9 cellular contexts compared by ENCODE assay signal in the genomic region with DNA sequence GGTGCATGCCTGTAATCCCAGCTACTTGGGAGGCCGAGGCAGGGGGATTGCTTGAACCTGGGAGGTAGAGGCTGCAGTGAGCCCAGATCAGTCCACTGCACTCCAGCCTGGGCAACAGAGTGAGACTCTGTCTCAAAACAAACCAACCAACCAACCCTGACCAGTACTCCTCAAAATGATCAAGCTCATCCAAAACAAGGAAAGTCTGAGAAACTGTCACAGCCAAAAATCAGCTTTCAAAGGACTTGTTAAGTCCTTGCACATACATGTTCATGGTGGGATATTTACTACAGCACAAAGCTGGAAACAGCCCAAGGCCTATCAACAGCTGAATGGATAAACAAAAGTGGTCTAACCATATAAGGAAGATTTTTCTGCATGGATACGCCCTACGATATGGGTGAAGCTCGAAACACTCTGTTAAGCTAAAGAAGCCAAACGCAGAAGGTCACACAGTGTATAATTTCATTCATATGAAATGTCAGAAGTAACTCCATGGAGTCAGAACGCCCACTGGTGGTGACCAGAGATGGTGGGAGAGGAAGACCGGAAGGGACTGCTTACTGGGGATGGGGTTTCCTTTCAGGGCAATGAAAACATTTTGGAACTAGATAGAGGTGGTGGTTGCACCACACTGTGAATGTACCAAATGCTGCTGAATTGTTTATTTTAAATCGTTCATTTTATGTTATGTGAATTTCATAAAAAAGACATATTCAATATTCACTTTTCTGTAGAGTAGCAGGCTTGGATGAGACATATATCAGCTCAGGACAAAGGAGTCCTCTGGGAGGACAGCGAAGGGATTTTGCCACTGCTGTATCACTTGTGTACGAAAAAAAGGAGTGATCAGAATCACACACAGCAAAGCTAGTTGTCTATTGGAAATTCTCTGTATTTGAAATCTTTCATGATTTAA. TPM values are rescaled to one million over a fixed set of nuclear protein-coding genes. Genes with fewer than 3 reads are reported as not detected.
DNase-seq lines count a peak whose midpoint lies in the region; ATAC-seq and TF ChIP-seq lines count a peak whose summit lies in the region.
"Had no signal": no experiment of that assay in that cellular context is flagged by ENCODE, and none has a peak within 500 bp of the region (broad histone marks: within the 10 kb centered on the region; RNA-seq: fewer than 3 reads in every experiment).

No MANE protein-coding gene starts in this region.

- H3K79me2 ChIP-seq in SK-N-SH (ENCODE audit: insufficient read depth) = no peaks in the 10 kb centered on the region

- 0 out of 2 replicates have a peak overlapping the region, but pooled peaks have one; percentile 57 for H2AFZ ChIP-seq in SK-N-SH (ENCODE audit: low read depth)

- TF ChIP-seq EP300 in Ishikawa (IDR thresholded peaks at IDR 0.05; ENCODE audit: borderline replicate concordance) (no peak), SK-N-SH (IDR thresholded peaks at IDR 0.05; ENCODE audit: borderline replicate concordance in 1 of 2, low read depth in 1 of 2, low read length in 1 of 2) (no peak)

- no peak overlapping the region for H3K4me3 ChIP-seq in SK-N-SH (ENCODE audit: low read depth in 2 of 2, low read length in 1 of 2)
- H3K4me3 ChIP-seq in retinal pigment epithelial cell (ENCODE audit: low read length) = no peak overlapping the region

- no peak overlapping the region for H3K4me3 Mint-ChIP-seq in activated CD8-positive, alpha-beta memory T cell treated with anti-CD3 and anti-CD28 coated beads, Interleukin-2, amount 10 ng/mL, durations not matched to agents 7 days and 5 days

- H3K27me3 ChIP-seq in SK-N-SH (ENCODE audit: insufficient read depth) (no peaks in the 10 kb centered on the region), foreskin keratinocyte (no peaks in the 10 kb centered on the region)

- CTCF ChIA-PET in SK-N-SH (lab: Yijun Ruan, JAX) = interaction anchor here (0.6 to 17.3 kb wide), 23 partner anchors 10 to 338 kb away, joined by 3 to 544 read pairs (median 3); a partner anchor contains a TSS
- CTCF ChIA-PET in activated CD8-positive, alpha-beta memory T cell treated with anti-CD3 and anti-CD28 coated beads, Interleukin-2, amount 10 ng/mL, durations not matched to agents 7 days and 5 days (lab: Charles Lee) = interaction anchor here (1.0 to 15.5 kb wide), 4 partner anchors 40 to 119 kb away, joined by 3 to 283 read pairs (median 8); a partner anchor contains a TSS

- peaks cover 8% of the 10 kb centered on the region for H3F3A ChIP-seq in SK-N-SH (replicated peaks; ENCODE audit: insufficient read depth)

- peak; percentile 33 for DNase-seq in Caki2 (ENCODE audit: low read depth)
- peak; percentile 72 for DNase-seq in SK-N-SH
- DNase-seq in foreskin keratinocyte = peak in 1 of 2 donors; percentile 36
- no peak for DNase-seq in retinal pigment epithelial cell (ENCODE audit: low read depth)
- no peak for DNase-seq in activated CD8-positive, alpha-beta memory T cell treated with anti-CD3 and anti-CD28 coated beads, Interleukin-2, amount 10 ng/mL, durations not matched to agents 7 days and 5 days

- peak; percentile 77 for TF ChIP-seq CTCF in SK-N-SH (IDR thresholded peaks at IDR 0.05)
- peak; percentile 77 for TF ChIP-seq CTCF in foreskin keratinocyte (conservative IDR thresholded peaks at IDR 0.05)
- TF ChIP-seq CTCF in retinal pigment epithelial cell (conservative IDR thresholded peaks at IDR 0.05; ENCODE audit: low read depth, low read length) = peak; percentile 90

- in situ Hi-C loops in Caki2 (cut with HindIII; ENCODE audit: low pct_unique_long_range_greater_than_20kb, low sequenced_read_pairs) = no loop called here

- H3K36me3 ChIP-seq in SK-N-SH (replicated peaks in 1 of 2; ENCODE audit: control insufficient read depth in 1 of 2, insufficient read depth in 2 of 2, low read length in 1 of 2) = peaks cover under 1 to 2% of the 10 kb centered on the region in 2 experiments

- no peak overlapping the region for H3K27ac Mint-ChIP-seq in activated CD8-positive, alpha-beta memory T cell treated with anti-CD3 and anti-CD28 coated beads, Interleukin-2, amount 10 ng/mL, durations not matched to agents 7 days and 5 days

- no peaks in the 10 kb centered on the region for H3K9me3 ChIP-seq in SK-N-SH

- POLR2A ChIA-PET in SK-N-SH (lab: Yijun Ruan, JAX) = interaction anchor here (0.5 kb wide), 1 partner anchor 10 kb away, joined by 3 read pairs; no protein-coding TSS in a partner anchor

- peaks cover 14% of the 10 kb centered on the region for H3K4me1 Mint-ChIP-seq in activated CD8-positive, alpha-beta memory T cell treated with anti-CD3 and anti-CD28 coated beads, Interleukin-2, amount 10 ng/mL, durations not matched to agents 7 days and 5 days

- TF ChIP-seq RAD21 in Ishikawa (IDR thresholded peaks at IDR 0.05; ENCODE audit: low read depth) (peak; percentile 76), SK-N-SH (IDR thresholded peaks at IDR 0.05; ENCODE audit: low read length) (peak; percentile 86)

- H3K4me2 ChIP-seq in SK-N-SH = no peak overlapping the region

- no peaks in the 10 kb centered on the region for H3K27me3 Mint-ChIP-seq in activated CD8-positive, alpha-beta memory T cell treated with anti-CD3 and anti-CD28 coated beads, Interleukin-2, amount 10 ng/mL, durations not matched to agents 7 days and 5 days
- H3K27me3 Mint-ChIP-seq: IgD-negative memory B cell had no signal

- ATAC-seq in foreskin keratinocyte = peak; percentile 21
- ATAC-seq in GM21737 (IDR thresholded peaks at IDR 0.05; ENCODE audit: unreplicated experiment) = no peak
- ATAC-seq in GM18519 (IDR thresholded peaks at IDR 0.05; ENCODE audit: low FRiP score, unreplicated experiment) = no peak
- ATAC-seq in activated CD8-positive, alpha-beta memory T cell treated with anti-CD3 and anti-CD28 coated beads, Interleukin-2, amount 10 ng/mL, durations not matched to agents 7 days and 5 days = no peak

- peaks cover 2% of the 10 kb centered on the region for H3K36me3 Mint-ChIP-seq in activated CD8-positive, alpha-beta memory T cell treated with anti-CD3 and anti-CD28 coated beads, Interleukin-2, amount 10 ng/mL, durations not matched to agents 7 days and 5 days

- H3K27ac ChIP-seq in SK-N-SH (ENCODE audit: low read depth in 2 of 2, low read length in 1 of 2) (peak overlapping the region; percentile 17 to 45; a peak in 3 of 4 replicates), foreskin keratinocyte (no peak overlapping the region)

- H3K9ac ChIP-seq in SK-N-SH = no peak overlapping the region

- WGBS in SK-N-SH (ENCODE audit: low lambda C conversion rate) = 46% methylated on average over 9 of the region's 10 CpGs

- H3K4me1 ChIP-seq in SK-N-SH (ENCODE audit: control insufficient read depth in 1 of 2, insufficient read depth in 2 of 2, low read depth in 1 of 2, low read length in 1 of 2) (peaks cover 0 to 17% of the 10 kb centered on the region in 2 experiments; a peak in 2 of 4 replicates), foreskin keratinocyte (peaks cover 6% of the 10 kb centered on the region)

- H3K9me2 ChIP-seq in SK-N-SH = no peaks in the 10 kb centered on the region

- H3K9me3 Mint-ChIP-seq in activated CD8-positive, alpha-beta memory T cell treated with anti-CD3 and anti-CD28 coated beads, Interleukin-2, amount 10 ng/mL, durations not matched to agents 7 days and 5 days (ENCODE audit: low read depth) = no peaks in the 10 kb centered on the region
- H3K9me3 Mint-ChIP-seq: IgD-negative memory B cell had no signal

- H4K20me1 ChIP-seq in SK-N-SH (ENCODE audit: insufficient read depth) = no peaks in the 10 kb centered on the region

RNA-seq across cellular contexts. Expression of a gene that starts 17.7 kb away (rescaled TPM):
- total RNA-seq in Caki2 (2014; rRNA removed; shearing (Covaris generic); ENCODE audit: low replicate concordance) = not detected in 2 replicates
- polyA plus RNA-seq in SK-N-SH (2012; rRNA removed) = not detected in 2 replicates
- polyA plus RNA-seq in SK-N-SH (2012; cell fraction: cytosol; rRNA removed) = not detected in 2 replicates
- not detected in 2 replicates for polyA plus RNA-seq in SK-N-SH (2012; cell fraction: nucleus; rRNA removed)
- not detected in 2 replicates for total RNA-seq in foreskin keratinocyte
- not detected in 2 replicates for polyA plus RNA-seq in foreskin keratinocyte
- under 1 TPM in 1 of 2 experiments, not detected in 1; 0.59 TPM for total RNA-seq in activated CD8-positive, alpha-beta memory T cell treated with anti-CD3 and anti-CD28 coated beads, Interleukin-2, amount 10 ng/mL, durations not matched to agents 7 days and 5 days
- polyA plus RNA-seq: IgD-negative memory B cell had no signal

RNA-seq across cellular contexts. Expression of a gene that starts 24.9 kb away (rescaled TPM):
- 89.8 and 130 TPM in 2 replicates for total RNA-seq in Caki2 (2014; rRNA removed; shearing (Covaris generic); ENCODE audit: low replicate concordance)
- polyA plus RNA-seq in SK-N-SH (2012; rRNA removed) (43.6 and 63.3 TPM in 2 replicates), foreskin keratinocyte (51.3 and 56.7 TPM in 2 replicates)
- polyA plus RNA-seq in SK-N-SH (2012; cell fraction: cytosol; rRNA removed) = 45.7 and 48.3 TPM in 2 replicates
- polyA plus RNA-seq in SK-N-SH (2012; cell fraction: nucleus; rRNA removed) = 49.1 and 64.3 TPM in 2 replicates
- 49.2 and 56.6 TPM in 2 replicates for total RNA-seq in foreskin keratinocyte
- 10 to 100 TPM; 46.5 to 62.5 TPM for total RNA-seq in activated CD8-positive, alpha-beta memory T cell treated with anti-CD3 and anti-CD28 coated beads, Interleukin-2, amount 10 ng/mL, durations not matched to agents 7 days and 5 days

RNA-seq across cellular contexts. Expression of a gene that starts 25.0 kb away (rescaled TPM):
- 92.2 and 114 TPM in 2 replicates for total RNA-seq in Caki2 (2014; rRNA removed; shearing (Covaris generic); ENCODE audit: low replicate concordance)
- polyA plus RNA-seq in SK-N-SH (2012; rRNA removed) = 81.2 and 104 TPM in 2 replicates
- 67.5 and 76.5 TPM in 2 replicates for polyA plus RNA-seq in SK-N-SH (2012; cell fraction: cytosol; rRNA removed)
- polyA plus RNA-seq in SK-N-SH (2012; cell fraction: nucleus; rRNA removed) = 127 and 149 TPM in 2 replicates
- 40.1 and 42.0 TPM in 2 replicates for total RNA-seq in foreskin keratinocyte
- 38.6 and 44.5 TPM in 2 replicates for polyA plus RNA-seq in foreskin keratinocyte
- total RNA-seq in activated CD8-positive, alpha-beta memory T cell treated with anti-CD3 and anti-CD28 coated beads, Interleukin-2, amount 10 ng/mL, durations not matched to agents 7 days and 5 days = 10 to 100 TPM; 36.8 to 43.1 TPM

RNA-seq across cellular contexts. Expression of a gene that starts 40.2 kb away (rescaled TPM):
- total RNA-seq in Caki2 (2014; rRNA removed; shearing (Covaris generic); ENCODE audit: low replicate concordance) = 134 and 225 TPM in 2 replicates
- 160 and 178 TPM in 2 replicates for polyA plus RNA-seq in SK-N-SH (2012; rRNA removed)
- 117 and 162 TPM in 2 replicates for polyA plus RNA-seq in SK-N-SH (2012; cell fraction: cytosol; rRNA removed)
- 98.6 and 138 TPM in 2 replicates for polyA plus RNA-seq in SK-N-SH (2012; cell fraction: nucleus; rRNA removed)
- total RNA-seq in foreskin keratinocyte = 57.8 and 58.3 TPM in 2 replicates
- 49.8 and 55.8 TPM in 2 replicates for polyA plus RNA-seq in foreskin keratinocyte
- 10 to 100 TPM; 48.6 to 61.7 TPM for total RNA-seq in activated CD8-positive, alpha-beta memory T cell treated with anti-CD3 and anti-CD28 coated beads, Interleukin-2, amount 10 ng/mL, durations not matched to agents 7 days and 5 days

RNA-seq across cellular contexts. Expression of a gene that starts 50.0 kb away (rescaled TPM):
- 16.4 and 59.5 TPM in 2 replicates for total RNA-seq in Caki2 (2014; rRNA removed; shearing (Covaris generic); ENCODE audit: low replicate concordance)
- polyA plus RNA-seq in SK-N-SH (2012; rRNA removed) (5.8 and 6.8 TPM in 2 replicates), foreskin keratinocyte (0.65 and 0.80 TPM in 2 replicates)
- 3.1 and 4.9 TPM in 2 replicates for polyA plus RNA-seq in SK-N-SH (2012; cell fraction: cytosol; rRNA removed)
- 4.8 and 5.8 TPM in 2 replicates for polyA plus RNA-seq in SK-N-SH (2012; cell fraction: nucleus; rRNA removed)
- total RNA-seq in foreskin keratinocyte = 0.54 and 0.74 TPM in 2 replicates
- total RNA-seq in activated CD8-positive, alpha-beta memory T cell treated with anti-CD3 and anti-CD28 coated beads, Interleukin-2, amount 10 ng/mL, durations not matched to agents 7 days and 5 days = not detected
- polyA plus RNA-seq: IgD-negative memory B cell had no signal

Comparison
In these comparisons a context has a peak if more than half of its experiments do, and no peak if none do; other contexts are left out.
1. DNase-seq: peak in Caki2 (single experiment) and SK-N-SH (single experiment); none in retinal pigment epithelial cell (single experiment) and activated CD8-positive, alpha-beta memory T cell treated with anti-CD3 and anti-CD28 coated beads, Interleukin-2, amount 10 ng/mL, durations not matched to agents 7 days and 5 days (single experiment).
2. Peak in every context shown above with its lines, with median percentiles within 50 percentile points of each other: CTCF ChIP-seq.